Comparison of ENCODE assay signal across 1 cellular context in genomic region chr7:75967055-75967454, GRCh38.
A peak's percentile ranks its signal among the peaks of the same experiment; 100 is the strongest.
TF ChIP-seq lines count a peak whose summit lies in the region.

No MANE protein-coding gene starts in this region.

TF ChIP-seq in HepG2, 621 proteins besides CTCF, POLR2A, EP300 and RAD21:
- TF ChIP-seq ZNF770 (CRISPR knock-in tag; IDR thresholded peaks at IDR 0.05) (peak; percentile 48), ZBTB4 (CRISPR knock-in tag; IDR thresholded peaks at IDR 0.05; ENCODE audit: borderline replicate concordance) (no peak), CREB3 (CRISPR knock-in tag; IDR thresholded peaks at IDR 0.05) (no peak), REPIN1 (CRISPR knock-in tag; IDR thresholded peaks at IDR 0.05; ENCODE audit: borderline replicate concordance, low read depth) (no peak), ZFP62 (CRISPR knock-in tag; IDR thresholded peaks at IDR 0.05) (no peak), LRRFIP1 (CRISPR knock-in tag; conservative IDR thresholded peaks at IDR 0.05) (no peak), SIN3A (IDR thresholded peaks at IDR 0.05; ENCODE audit: borderline replicate concordance, low read depth, low read length) (no peak), KDM2A (CRISPR knock-in tag; IDR thresholded peaks at IDR 0.05; ENCODE audit: borderline replicate concordance, low read depth) (no peak)
TF ChIP-seq in HepG2: peak in this region for 1.
